7 cellular contexts compared by ENCODE assay signal in genomic region chr19:11435057-11435832, GRCh38.
DNase-seq lines count a peak whose midpoint lies in the region; ATAC-seq and TF ChIP-seq lines count a peak whose summit lies in the region.

ODAD3 (minus strand) TSS chr19:11435121; CDS start chr19:11435016, 105 bp downstream.
PRKCSH (plus strand) TSS chr19:11435635; CDS start chr19:11436118, 483 bp downstream.

- H3K36me3 ChIP-seq in rectal smooth muscle tissue (ENCODE audit: control insufficient read depth, insufficient read depth, low read length), result peaks cover 9% of the 10 kb centered on the region

- H3K4me3 ChIP-seq in astrocyte of the cerebellum (ENCODE audit: low read depth, low read length) (peak within 1 kb of the TSS; percentile 68), rectal smooth muscle tissue (ENCODE audit: low read length) (peak within 1 kb of the TSS; percentile 92)

- peaks cover 16% of the 10 kb centered on the region for H3K4me1 Mint-ChIP-seq in T-helper 2 cell treated with Interferon-gamma antibody and Interleukin-4, amounts not matched to agents 5 μg/mL and 100 μg/mL, for 36 hours (ENCODE audit: low read depth)

- peaks cover 10% of the 10 kb centered on the region for H3K4me1 ChIP-seq in rectal smooth muscle tissue (ENCODE audit: control insufficient read depth, insufficient read depth, low read length)

- H3K27ac ChIP-seq in rectal smooth muscle tissue (ENCODE audit: low read depth, low read length), result peak within 1 kb of the TSS; percentile 70

- H3K27ac Mint-ChIP-seq in T-helper 2 cell treated with Interferon-gamma antibody and Interleukin-4, amounts not matched to agents 5 μg/mL and 100 μg/mL, for 36 hours, result peak within 1 kb of the TSS; percentile 97

- peaks cover 26% of the 10 kb centered on the region for H3K36me3 Mint-ChIP-seq in T-helper 2 cell treated with Interferon-gamma antibody and Interleukin-4, amounts not matched to agents 5 μg/mL and 100 μg/mL, for 36 hours (ENCODE audit: low read depth)

- ATAC-seq in GM18499 (IDR thresholded peaks at IDR 0.05; ENCODE audit: insufficient read depth, unreplicated experiment) (peak; percentile 79), HG02943 (IDR thresholded peaks at IDR 0.05; ENCODE audit: low read depth, unreplicated experiment) (peak; percentile 87)

- DNase-seq in NCI-H187 (lab: John Stamatoyannopoulos, UW) (peak; percentile 91 to 99), astrocyte of the cerebellum (ENCODE audit: low read depth) (peak; percentile 99), hepatic stellate cell (ENCODE audit: low spot score) (peak; percentile 100)
- peak; percentile 100 for DNase-seq in T-helper 2 cell treated with Interferon-gamma antibody and Interleukin-4, amounts not matched to agents 5 μg/mL and 100 μg/mL, for 36 hours (ENCODE audit: low spot score)

- peak; percentile 88 for TF ChIP-seq CTCF in astrocyte of the cerebellum (IDR thresholded peaks at IDR 0.05; ENCODE audit: low read depth, low read length, missing control alignments)

- no peaks in the 10 kb centered on the region for H3K9me3 Mint-ChIP-seq in T-helper 2 cell treated with Interferon-gamma antibody and Interleukin-4, amounts not matched to agents 5 μg/mL and 100 μg/mL, for 36 hours

- H3K27me3 Mint-ChIP-seq in T-helper 2 cell treated with Interferon-gamma antibody and Interleukin-4, amounts not matched to agents 5 μg/mL and 100 μg/mL, for 36 hours (ENCODE audit: low read depth), result peaks cover 2% of the 10 kb centered on the region

- no peaks in the 10 kb centered on the region for H3K27me3 ChIP-seq in rectal smooth muscle tissue (ENCODE audit: control insufficient read depth, insufficient read depth, low read length)

- H3K9ac ChIP-seq in rectal smooth muscle tissue (ENCODE audit: low read length), result peak within 1 kb of the TSS; percentile 10

- H3K4me3 Mint-ChIP-seq in T-helper 2 cell treated with Interferon-gamma antibody and Interleukin-4, amounts not matched to agents 5 μg/mL and 100 μg/mL, for 36 hours, result peak within 1 kb of the TSS; percentile 100

- in situ Hi-C loops in astrocyte of the cerebellum (cut with HindIII; ENCODE audit: low sequenced_read_pairs), result no loop called here

Comparison
In these comparisons a context has a peak if more than half of its experiments do, and no peak if none do; other contexts are left out.
1. Peak in every context shown above with its lines: DNase-seq, ATAC-seq, H3K4me3 ChIP-seq and H3K27ac ChIP-seq.